1 cellular context compared by ENCODE assay signal in the genomic region with DNA sequence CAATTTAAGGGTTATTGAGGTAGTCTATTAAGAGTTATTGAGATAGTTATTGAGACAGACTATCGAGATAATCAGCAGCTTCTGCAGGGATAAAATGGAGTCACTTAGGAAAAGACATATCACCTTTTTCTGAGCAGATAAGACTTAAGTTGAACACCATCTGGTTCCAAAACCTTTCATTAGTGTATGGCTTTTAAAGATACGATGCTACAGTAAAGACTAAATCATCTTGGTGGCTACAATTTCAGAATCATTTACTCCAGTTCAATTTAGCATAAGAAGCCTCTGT.
TF ChIP-seq lines count a peak whose summit lies in the region.

No MANE protein-coding gene starts in this region.

TF ChIP-seq in GM23338, 12 proteins besides CTCF, POLR2A, EP300 and RAD21 (continued from another document):
- no peak for TF ChIP-seq ZNF462 (CRISPR knock-in tag; IDR thresholded peaks at IDR 0.05)
- no peak for TF ChIP-seq POLR2AphosphoS5 (IDR thresholded peaks at IDR 0.05; ENCODE audit: low read depth)
- no peak for TF ChIP-seq ETS1 (IDR thresholded peaks at IDR 0.05)
- TF ChIP-seq, protein P1, sequence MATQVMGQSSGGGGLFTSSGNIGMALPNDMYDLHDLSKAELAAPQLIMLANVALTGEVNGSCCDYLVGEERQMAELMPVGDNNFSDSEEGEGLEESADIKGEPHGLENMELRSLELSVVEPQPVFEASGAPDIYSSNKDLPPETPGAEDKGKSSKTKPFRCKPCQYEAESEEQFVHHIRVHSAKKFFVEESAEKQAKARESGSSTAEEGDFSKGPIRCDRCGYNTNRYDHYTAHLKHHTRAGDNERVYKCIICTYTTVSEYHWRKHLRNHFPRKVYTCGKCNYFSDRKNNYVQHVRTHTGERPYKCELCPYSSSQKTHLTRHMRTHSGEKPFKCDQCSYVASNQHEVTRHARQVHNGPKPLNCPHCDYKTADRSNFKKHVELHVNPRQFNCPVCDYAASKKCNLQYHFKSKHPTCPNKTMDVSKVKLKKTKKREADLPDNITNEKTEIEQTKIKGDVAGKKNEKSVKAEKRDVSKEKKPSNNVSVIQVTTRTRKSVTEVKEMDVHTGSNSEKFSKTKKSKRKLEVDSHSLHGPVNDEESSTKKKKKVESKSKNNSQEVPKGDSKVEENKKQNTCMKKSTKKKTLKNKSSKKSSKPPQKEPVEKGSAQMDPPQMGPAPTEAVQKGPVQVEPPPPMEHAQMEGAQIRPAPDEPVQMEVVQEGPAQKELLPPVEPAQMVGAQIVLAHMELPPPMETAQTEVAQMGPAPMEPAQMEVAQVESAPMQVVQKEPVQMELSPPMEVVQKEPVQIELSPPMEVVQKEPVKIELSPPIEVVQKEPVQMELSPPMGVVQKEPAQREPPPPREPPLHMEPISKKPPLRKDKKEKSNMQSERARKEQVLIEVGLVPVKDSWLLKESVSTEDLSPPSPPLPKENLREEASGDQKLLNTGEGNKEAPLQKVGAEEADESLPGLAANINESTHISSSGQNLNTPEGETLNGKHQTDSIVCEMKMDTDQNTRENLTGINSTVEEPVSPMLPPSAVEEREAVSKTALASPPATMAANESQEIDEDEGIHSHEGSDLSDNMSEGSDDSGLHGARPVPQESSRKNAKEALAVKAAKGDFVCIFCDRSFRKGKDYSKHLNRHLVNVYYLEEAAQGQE (IDR thresholded peaks at IDR 0.05; ENCODE audit: unreplicated experiment), result no peak
